9 cellular contexts compared by ENCODE assay signal in the genomic region with DNA sequence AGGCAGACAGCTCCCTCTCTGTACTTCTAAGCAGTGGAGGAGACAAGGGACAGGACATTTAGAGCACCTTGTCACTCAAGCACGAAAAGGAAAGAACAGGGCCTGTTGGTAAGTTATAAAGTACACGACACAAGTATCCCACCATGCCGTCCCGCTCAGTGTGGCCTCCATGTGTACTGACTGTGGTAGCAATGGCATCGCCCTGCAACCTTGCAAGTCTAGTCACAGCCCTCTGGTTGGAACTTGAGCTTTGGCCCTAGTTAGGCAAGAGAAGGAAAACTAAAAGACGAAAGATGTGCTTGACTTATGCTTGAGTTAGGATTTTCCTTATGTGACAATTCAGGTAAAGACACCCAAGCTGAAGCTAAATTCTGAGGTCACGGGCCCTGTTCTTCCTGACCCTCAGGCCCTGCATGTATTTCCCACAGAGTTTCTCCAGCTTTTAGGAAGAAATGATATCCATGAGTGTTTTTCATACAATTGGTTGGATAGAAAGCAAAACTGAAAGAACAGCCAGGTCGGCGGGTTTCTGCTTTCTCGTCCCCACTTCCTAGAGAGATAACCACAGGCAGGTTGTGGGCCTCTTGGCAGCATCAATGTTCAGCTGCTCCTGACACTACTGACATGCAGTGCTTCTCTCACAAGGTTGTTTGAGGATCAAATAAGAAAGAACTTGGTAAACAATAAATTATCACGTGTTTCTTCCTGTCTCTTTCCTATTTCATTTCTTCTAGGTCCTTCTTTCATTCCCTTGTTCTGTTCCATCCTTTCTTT.
A peak's percentile ranks its signal among the peaks of the same experiment; 100 is the strongest.
DNase-seq lines count a peak whose midpoint lies in the region; ATAC-seq and TF ChIP-seq lines count a peak whose summit lies in the region.
"Had no signal": no experiment of that assay in that cellular context is flagged by ENCODE, and none has a peak within 500 bp of the region (broad histone marks: within the 10 kb centered on the region; RNA-seq: fewer than 3 reads in every experiment).

No MANE protein-coding gene starts in this region.

- peak overlapping the region; percentile 74 for H3K27ac Mint-ChIP-seq in activated CD8-positive, alpha-beta memory T cell treated with anti-CD3 and anti-CD28 coated beads, Interleukin-2, amount 10 ng/mL, durations not matched to agents 7 days and 5 days
- no peak overlapping the region for H3K27ac Mint-ChIP-seq in stimulated activated effector memory CD8-positive, alpha-beta T cell treated with anti-CD3 and anti-CD28 coated beads, Interleukin-12 subunit alpha, Interleukin-12 subunit beta, amount 100 ng/mL, for 72 hours

- H3K27me3 Mint-ChIP-seq in activated CD8-positive, alpha-beta memory T cell treated with anti-CD3 and anti-CD28 coated beads, Interleukin-2, amount 10 ng/mL, durations not matched to agents 7 days and 5 days: no peaks in the 10 kb centered on the region
- H3K27me3 Mint-ChIP-seq: stimulated activated naive CD8-positive, alpha-beta T cell treated with anti-CD3 and anti-CD28 coated beads, Interleukin-15, Interleukin-2, amounts not matched to agents 100 ng/mL and 50 ng/mL, for 24 hours had no signal

- H3K4me3 ChIP-seq in left ventricle myocardium inferior: no peak overlapping the region

- peaks cover 2% of the 10 kb centered on the region for H3K36me3 Mint-ChIP-seq in activated CD8-positive, alpha-beta memory T cell treated with anti-CD3 and anti-CD28 coated beads, Interleukin-2, amount 10 ng/mL, durations not matched to agents 7 days and 5 days
- H3K36me3 Mint-ChIP-seq in stimulated activated effector memory CD8-positive, alpha-beta T cell treated with anti-CD3 and anti-CD28 coated beads, Interleukin-12 subunit alpha, Interleukin-12 subunit beta, amount 100 ng/mL, for 72 hours: no peaks in the 10 kb centered on the region

- intact Hi-C loops in left cardiac atrium (cut with DNase I) (no loop called here), left ventricle myocardium inferior (cut with micrococcal nuclease) (no loop called here)

- H3K4me1 ChIP-seq in left ventricle myocardium inferior: no peaks in the 10 kb centered on the region

- H3K9me3 ChIP-seq in left ventricle myocardium inferior (replicated peaks): no peaks in the 10 kb centered on the region

- peak overlapping the region; percentile 23 for H3K4me3 Mint-ChIP-seq in activated CD8-positive, alpha-beta memory T cell treated with anti-CD3 and anti-CD28 coated beads, Interleukin-2, amount 10 ng/mL, durations not matched to agents 7 days and 5 days
- no peak overlapping the region for H3K4me3 Mint-ChIP-seq in stimulated activated effector memory CD8-positive, alpha-beta T cell treated with anti-CD3 and anti-CD28 coated beads, Interleukin-12 subunit alpha, Interleukin-12 subunit beta, amount 100 ng/mL, for 72 hours
- H3K4me3 Mint-ChIP-seq: stimulated activated naive CD8-positive, alpha-beta T cell treated with anti-CD3 and anti-CD28 coated beads, Interleukin-15, Interleukin-2, amounts not matched to agents 100 ng/mL and 50 ng/mL, for 24 hours had no signal

- H3K9me3 Mint-ChIP-seq in activated CD8-positive, alpha-beta memory T cell treated with anti-CD3 and anti-CD28 coated beads, Interleukin-2, amount 10 ng/mL, durations not matched to agents 7 days and 5 days (ENCODE audit: low read depth): no peaks in the 10 kb centered on the region
- H3K9me3 Mint-ChIP-seq in stimulated activated effector memory CD8-positive, alpha-beta T cell treated with anti-CD3 and anti-CD28 coated beads, Interleukin-12 subunit alpha, Interleukin-12 subunit beta, amount 100 ng/mL, for 72 hours: no peaks in the 10 kb centered on the region
- H3K9me3 Mint-ChIP-seq: stimulated activated naive CD8-positive, alpha-beta T cell treated with anti-CD3 and anti-CD28 coated beads, Interleukin-15, Interleukin-2, amounts not matched to agents 100 ng/mL and 50 ng/mL, for 24 hours had no signal

- peak; percentile 82 for DNase-seq in activated CD8-positive, alpha-beta memory T cell treated with anti-CD3 and anti-CD28 coated beads, Interleukin-2, amount 10 ng/mL, durations not matched to agents 7 days and 5 days
- DNase-seq in activated CD8-positive, alpha-beta memory T cell treated with anti-CD3 and anti-CD28 coated beads, Interleukin-2, amount 50 U/mL, for 4 hours: no peak
- peak; percentile 22 to 32 for DNase-seq in activated T-cell treated with anti-CD3 and anti-CD28 coated beads, Interleukin-2, amount 50 U/mL, for 48 hours
- no peak for DNase-seq in stimulated activated effector memory CD8-positive, alpha-beta T cell treated with anti-CD3 and anti-CD28 coated beads, Interleukin-12 subunit alpha, Interleukin-12 subunit beta, amount 100 ng/mL, for 72 hours (ENCODE audit: low spot score in 2 of 2)
- DNase-seq in CD1c-positive myeloid dendritic cell (ENCODE audit: extremely low spot score) (no peak), left cardiac atrium (no peak), left ventricle myocardium inferior (no peak)

- no peak overlapping the region for H3K27ac ChIP-seq in left ventricle myocardium inferior (replicated peaks)

- H3K4me1 Mint-ChIP-seq in activated CD8-positive, alpha-beta memory T cell treated with anti-CD3 and anti-CD28 coated beads, Interleukin-2, amount 10 ng/mL, durations not matched to agents 7 days and 5 days: peaks cover 13% of the 10 kb centered on the region
- no peaks in the 10 kb centered on the region for H3K4me1 Mint-ChIP-seq in stimulated activated effector memory CD8-positive, alpha-beta T cell treated with anti-CD3 and anti-CD28 coated beads, Interleukin-12 subunit alpha, Interleukin-12 subunit beta, amount 100 ng/mL, for 72 hours

- CTCF ChIA-PET in activated CD8-positive, alpha-beta memory T cell treated with anti-CD3 and anti-CD28 coated beads, Interleukin-2, amount 10 ng/mL, durations not matched to agents 7 days and 5 days (lab: Charles Lee): interaction anchor here (1.1 to 1.2 kb wide), 2 partner anchors 22 to 215 kb away, joined by 3 read pairs; no protein-coding TSS in a partner anchor

- ATAC-seq in activated CD8-positive, alpha-beta memory T cell treated with anti-CD3 and anti-CD28 coated beads, Interleukin-2, amount 10 ng/mL, durations not matched to agents 7 days and 5 days: peak; percentile 99
- ATAC-seq in HG03135 (IDR thresholded peaks at IDR 0.05; ENCODE audit: unreplicated experiment) (peak; percentile 97), left cardiac atrium (no peak)
- peak; percentile 72 for ATAC-seq in stimulated activated effector memory CD8-positive, alpha-beta T cell treated with anti-CD3 and anti-CD28 coated beads, Interleukin-12 subunit alpha, Interleukin-12 subunit beta, amount 100 ng/mL, for 72 hours

- TF ChIP-seq CTCF in left ventricle myocardium inferior (IDR thresholded peaks at IDR 0.05; ENCODE audit: borderline replicate concordance): no peak

- no peaks in the 10 kb centered on the region for H3K36me3 ChIP-seq in left ventricle myocardium inferior

- H3K27me3 ChIP-seq in left ventricle myocardium inferior (ENCODE audit: low read depth): peaks cover 5% of the 10 kb centered on the region

Comparison
In these comparisons a context has a peak if more than half of its experiments do, and no peak if none do; other contexts are left out.
1. DNase-seq: peak in activated CD8-positive, alpha-beta memory T cell treated with anti-CD3 and anti-CD28 coated beads, Interleukin-2, amount 10 ng/mL, durations not matched to agents 7 days and 5 days (single experiment) and activated T-cell treated with anti-CD3 and anti-CD28 coated beads, Interleukin-2, amount 50 U/mL, for 48 hours (2 of 2); none in activated CD8-positive, alpha-beta memory T cell treated with anti-CD3 and anti-CD28 coated beads, Interleukin-2, amount 50 U/mL, for 4 hours (single experiment), stimulated activated effector memory CD8-positive, alpha-beta T cell treated with anti-CD3 and anti-CD28 coated beads, Interleukin-12 subunit alpha, Interleukin-12 subunit beta, amount 100 ng/mL, for 72 hours (0 of 2), CD1c-positive myeloid dendritic cell (single experiment), left cardiac atrium (single experiment) and left ventricle myocardium inferior (single experiment).
2. ATAC-seq: peak in activated CD8-positive, alpha-beta memory T cell treated with anti-CD3 and anti-CD28 coated beads, Interleukin-2, amount 10 ng/mL, durations not matched to agents 7 days and 5 days (single experiment), HG03135 (single experiment) and stimulated activated effector memory CD8-positive, alpha-beta T cell treated with anti-CD3 and anti-CD28 coated beads, Interleukin-12 subunit alpha, Interleukin-12 subunit beta, amount 100 ng/mL, for 72 hours (single experiment); none in left cardiac atrium (0 of 2).